In the genomic region with DNA sequence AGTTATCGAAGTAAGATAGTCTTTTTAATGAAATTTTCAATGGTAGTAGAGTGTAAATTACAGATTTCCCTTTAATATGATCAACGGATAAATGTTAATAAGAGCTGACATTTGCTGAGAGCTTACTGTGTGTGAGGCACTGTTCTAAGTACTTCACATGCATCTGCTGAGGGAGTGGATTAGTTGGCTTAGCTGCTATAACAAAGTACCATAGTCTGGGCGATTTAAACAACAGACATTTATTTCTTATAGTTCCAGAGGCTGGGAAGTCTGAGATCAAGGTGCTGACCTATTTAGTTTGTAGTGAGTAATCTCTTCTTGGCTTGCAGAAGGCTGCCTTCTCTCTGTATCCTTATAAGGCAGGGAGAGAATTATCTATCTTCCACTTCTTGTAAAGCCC, we compare ENCODE assay signal across 29 cellular contexts.
"Had no signal": no experiment of that assay in that cellular context is flagged by ENCODE, and none has a peak within 500 bp of the region (broad histone marks: within the 10 kb centered on the region; RNA-seq: fewer than 3 reads in every experiment).

No MANE protein-coding gene starts in this region.

- H3K27me3 ChIP-seq: ascending aorta, brain microvascular endothelial cell, dorsolateral prefrontal cortex, esophagus muscularis mucosa, gastrocnemius medialis, heart left ventricle had no signal

- FAIRE-seq: bronchial epithelial cell had no signal

- H3K27ac ChIP-seq: ascending aorta, brain microvascular endothelial cell, coronary artery, dorsolateral prefrontal cortex, esophagus muscularis mucosa, foreskin keratinocyte, gastrocnemius medialis, heart left ventricle had no signal

- DNase-seq: activated CD4-positive, alpha-beta memory T cell treated with anti-CD3 and anti-CD28 coated beads, Interleukin-2, amount 10 ng/mL, durations not matched to agents 7 days and 5 days; activated CD4-positive, alpha-beta T cell treated with anti-CD3 and anti-CD28 coated beads for 1 hour; activated CD4-positive, alpha-beta T cell treated with anti-CD3 and anti-CD28 coated beads for 4 hours; activated CD4-positive, alpha-beta T cell treated with anti-CD3 and anti-CD28 coated beads, Interleukin-2, amount 10 ng/mL, durations not matched to agents 7 days and 5 days; activated CD4-positive, alpha-beta T cell treated with anti-CD3 and anti-CD28 coated beads, Interleukin-2, amount 50 U/mL, for 4 hours; activated CD8-positive, alpha-beta memory T cell treated with anti-CD3 and anti-CD28 coated beads, Interleukin-2, amount 50 U/mL, for 48 hours; activated gamma-delta T cell; activated naive CD4-positive, alpha-beta T cell; activated naive CD4-positive, alpha-beta T cell treated with anti-CD3 and anti-CD28 coated beads, Interleukin-2, amount 10 ng/mL, durations not matched to agents 7 days and 5 days; activated naive CD8-positive, alpha-beta T cell treated with anti-CD3 and anti-CD28 coated beads, Interleukin-2, amount 10 ng/mL, durations not matched to agents 7 days and 5 days; activated T-cell treated with anti-CD3 and anti-CD28 coated beads for 4 hours; activated T-cell treated with anti-CD3 and anti-CD28 coated beads, Interleukin-2, amount 50 U/mL, for 24 hours; activated T-cell treated with anti-CD3 and anti-CD28 coated beads, Interleukin-2, amount 50 U/mL, for 72 hours; brain microvascular endothelial cell; dorsolateral prefrontal cortex; effector memory CD4-positive, alpha-beta T cell; endodermal cell; foreskin keratinocyte; gastrocnemius medialis; glutamatergic neuron; heart left ventricle; T-helper 1 cell; T-helper 2 cell had no signal

- H3K4me3 ChIP-seq: ascending aorta, coronary artery, dorsolateral prefrontal cortex, esophagus muscularis mucosa, gastrocnemius medialis, heart left ventricle had no signal

- ATAC-seq: activated naive CD4-positive, alpha-beta T cell treated with anti-CD3 and anti-CD28 coated beads, Interleukin-2, amount 50 U/mL, for 72 hours; activated T-cell treated with anti-CD3 and anti-CD28 coated beads, Interleukin-2, amount 50 U/mL, for 72 hours; foreskin keratinocyte; gastrocnemius medialis; heart left ventricle; WTC11 had no signal

- H3K36me3 ChIP-seq: ascending aorta, brain microvascular endothelial cell, esophagus muscularis mucosa, gastrocnemius medialis, heart left ventricle had no signal

- H3K4me1 ChIP-seq: ascending aorta, esophagus muscularis mucosa, foreskin keratinocyte, gastrocnemius medialis, heart left ventricle had no signal

- H3K9me3 ChIP-seq: ascending aorta, esophagus muscularis mucosa, gastrocnemius medialis, heart left ventricle had no signal
